10 cellular contexts compared by ENCODE assay signal in genomic region chr5:694042-694431, GRCh38. TPM values are rescaled to one million over a fixed set of nuclear protein-coding genes. Genes with fewer than 3 reads are reported as not detected.
DNase-seq lines count a peak whose midpoint lies in the region; ATAC-seq and TF ChIP-seq lines count a peak whose summit lies in the region.
"Not testable (repeated sequence)": the region's sequence is repeated elsewhere in the genome, so short reads cannot be mapped to it uniquely, and the experiment has no call there.
"Had no signal": no experiment of that assay in that cellular context is flagged by ENCODE, and none has a peak within 500 bp of the region (broad histone marks: within the 10 kb centered on the region; RNA-seq: fewer than 3 reads in every experiment).

No MANE protein-coding gene starts in this region.

- not testable (repeated sequence) for H3K9ac ChIP-seq in rectal smooth muscle tissue (ENCODE audit: low read length)

- peaks cover 15% of the 10 kb centered on the region in 2 donors for H3K9me3 ChIP-seq in ascending aorta
- H3K9me3 ChIP-seq in upper lobe of right lung = not testable (repeated sequence)

- ATAC-seq in HG03354 (IDR thresholded peaks at IDR 0.05; ENCODE audit: poor library complexity, severe bottlenecking, unreplicated experiment) (peak; percentile 10), T-cell (replicated peaks in 1 of 4) (peak in 2 of 4 experiments; percentile 4 to 5), Right ventricle myocardium inferior (peak; percentile 11), left lobe of liver (peak; percentile 52), upper lobe of right lung (peak; percentile 10)

- not testable (repeated sequence) for H3K36me3 Mint-ChIP-seq in T-cell

- CTCF ChIA-PET in T-cell (lab: Charles Lee) = not testable (repeated sequence)

- H3K36me3 ChIP-seq in ascending aorta; rectal smooth muscle tissue (ENCODE audit: control insufficient read depth, insufficient read depth, low read length); upper lobe of right lung: not testable (repeated sequence)

- not testable (repeated sequence) for TF ChIP-seq CTCF in GM13976 (IDR thresholded peaks at IDR 0.05; ENCODE audit: borderline replicate concordance, control extremely low read depth, extremely low read depth, insufficient read depth, missing control alignments); ascending aorta (IDR thresholded peaks at IDR 0.05); upper lobe of right lung (IDR thresholded peaks at IDR 0.05)

- intact Hi-C loops in ascending aorta (cut with DNase I) = loop anchor here (5.0 kb wide), 1 partner anchor 222 kb away; no protein-coding TSS in a partner anchor
- intact Hi-C loops in Right ventricle myocardium inferior (cut with DNase I) = loop anchor here (5.0 kb wide), 1 partner anchor 198 kb away; the partner anchor contains the start of genes BRD9 and TRIP13
- intact Hi-C loops in upper lobe of right lung (cut with DNase I) = not testable (repeated sequence)

- H3K27me3 Mint-ChIP-seq in T-cell = not testable (repeated sequence)

- H3K4me3 ChIP-seq in ascending aorta (peak overlapping the region; percentile 74 to 90), rectal smooth muscle tissue (ENCODE audit: low read length) (peak overlapping the region; percentile 55), upper lobe of right lung (peak overlapping the region; percentile 47)

- H3K4me3 Mint-ChIP-seq in T-cell = peak overlapping the region in 2 of 3 donors; percentile 28 to 41

- not testable (repeated sequence) for H3K27ac Mint-ChIP-seq in T-cell

- not testable (repeated sequence) for H3K27ac ChIP-seq in ascending aorta; rectal smooth muscle tissue (ENCODE audit: low read depth, low read length); upper lobe of right lung

- H3K27me3 ChIP-seq in ascending aorta; rectal smooth muscle tissue (ENCODE audit: control insufficient read depth, insufficient read depth, low read length); upper lobe of right lung: not testable (repeated sequence)

- in situ Hi-C loops in GM13976 (cut with MboI; ENCODE audit: low sequenced_read_pairs, unreplicated experiment) = not testable (repeated sequence)

- H3K4me1 ChIP-seq in ascending aorta; rectal smooth muscle tissue (ENCODE audit: control insufficient read depth, insufficient read depth, low read length); upper lobe of right lung: not testable (repeated sequence)

- DNase-seq in GM13976 (ENCODE audit: low spot score) (peak; percentile 14), upper lobe of right lung (peak; percentile 60)
- DNase-seq in T-cell; ascending aorta (ENCODE audit: low spot score in 2 of 2); Right ventricle myocardium inferior (ENCODE audit: missing footprints); left lobe of liver (ENCODE audit: low spot score): not testable (repeated sequence)

- POLR2A ChIA-PET in T-cell (lab: Charles Lee) = not testable (repeated sequence)

- not testable (repeated sequence) for H3K4me1 Mint-ChIP-seq in T-cell

- H3K9me3 Mint-ChIP-seq in T-cell = not testable (repeated sequence)

RNA-seq across cellular contexts. Expression of gene TPPP, which starts 0.9 kb away (rescaled TPM):
- total RNA-seq in T-cell (1 to 10 TPM in 3 of 5 donors, under 1 TPM in 2; 0.73 to 8.2 (median 1.1) TPM), ascending aorta (13.8 TPM), Right ventricle myocardium inferior (34.5 TPM), left lobe of liver (4.1 TPM), upper lobe of right lung (16.1 TPM)
- total RNA-seq: osteoblast, smooth muscle cell had no signal
